Comparison of ENCODE assay signal across 2 cellular contexts in genomic region chr12:15423629-15424028, GRCh38.
TF ChIP-seq lines count a peak whose summit lies in the region.

No MANE protein-coding gene starts in this region.

TF ChIP-seq in K562, 482 proteins besides CTCF, POLR2A, EP300 and RAD21 (continued from another document):
- no peak for TF ChIP-seq ZNF263 (CRISPR knock-in tag; IDR thresholded peaks at IDR 0.05; ENCODE audit: borderline replicate concordance)

TF ChIP-seq in HepG2, 621 proteins besides CTCF, POLR2A, EP300 and RAD21 (continued from another document):
- TF ChIP-seq NR0B2 (CRISPR knock-in tag; IDR thresholded peaks at IDR 0.05) (no peak), NFRKB (IDR thresholded peaks at IDR 0.05) (no peak), ZNF432 (CRISPR knock-in tag; IDR thresholded peaks at IDR 0.05; ENCODE audit: borderline replicate concordance) (no peak), ZFP36L2 (CRISPR knock-in tag; IDR thresholded peaks at IDR 0.05) (no peak), ZNF720 (CRISPR knock-in tag; IDR thresholded peaks at IDR 0.05) (no peak), ZNF772 (CRISPR knock-in tag; IDR thresholded peaks at IDR 0.05) (no peak), DZIP1 (CRISPR knock-in tag; IDR thresholded peaks at IDR 0.05) (no peak), SSRP1 (CRISPR knock-in tag; IDR thresholded peaks at IDR 0.05) (no peak), ZNF788 (CRISPR knock-in tag; IDR thresholded peaks at IDR 0.05; ENCODE audit: borderline replicate concordance) (no peak), ZNF503 (CRISPR knock-in tag; IDR thresholded peaks at IDR 0.05) (no peak), ZNF713 (CRISPR knock-in tag; IDR thresholded peaks at IDR 0.05) (no peak), TBL1XR1 (IDR thresholded peaks at IDR 0.05; ENCODE audit: borderline replicate concordance, low read length, partially characterized antibody) (no peak), MTA3 (CRISPR knock-in tag; IDR thresholded peaks at IDR 0.05) (no peak), TBP (CRISPR knock-in tag; IDR thresholded peaks at IDR 0.05) (no peak)
- TF ChIP-seq, protein P1, sequence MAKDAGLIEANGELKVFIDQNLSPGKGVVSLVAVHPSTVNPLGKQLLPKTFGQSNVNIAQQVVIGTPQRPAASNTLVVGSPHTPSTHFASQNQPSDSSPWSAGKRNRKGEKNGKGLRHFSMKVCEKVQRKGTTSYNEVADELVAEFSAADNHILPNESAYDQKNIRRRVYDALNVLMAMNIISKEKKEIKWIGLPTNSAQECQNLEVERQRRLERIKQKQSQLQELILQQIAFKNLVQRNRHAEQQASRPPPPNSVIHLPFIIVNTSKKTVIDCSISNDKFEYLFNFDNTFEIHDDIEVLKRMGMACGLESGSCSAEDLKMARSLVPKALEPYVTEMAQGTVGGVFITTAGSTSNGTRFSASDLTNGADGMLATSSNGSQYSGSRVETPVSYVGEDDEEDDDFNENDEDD (CRISPR knock-in tag; IDR thresholded peaks at IDR 0.05; ENCODE audit: borderline replicate concordance), result no peak
